In the genomic region with DNA sequence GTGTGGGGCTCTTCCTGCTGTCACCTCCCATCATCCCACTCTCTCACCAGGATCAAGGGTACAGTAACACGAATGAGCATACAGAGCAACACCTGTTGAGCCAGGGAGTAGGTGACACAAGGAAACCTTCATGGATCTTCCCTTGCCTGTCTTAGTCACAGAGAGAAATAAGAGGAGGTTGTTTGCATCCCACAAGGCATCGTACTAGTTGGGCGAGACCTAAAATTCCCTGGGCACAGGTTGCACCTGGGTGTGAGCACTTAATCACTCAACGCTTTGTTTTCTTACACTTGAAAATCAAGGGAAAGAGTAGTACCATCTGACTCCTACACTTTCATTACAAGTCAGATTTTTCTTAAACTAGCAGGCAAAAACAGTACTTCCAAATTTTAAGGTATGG, we compare ENCODE assay signal across 26 cellular contexts. TPM values are rescaled to one million over a fixed set of nuclear protein-coding genes. Genes with fewer than 3 reads are reported as not detected.
DNase-seq lines count a peak whose midpoint lies in the region; ATAC-seq and TF ChIP-seq lines count a peak whose summit lies in the region.
"Had no signal": no experiment of that assay in that cellular context is flagged by ENCODE, and none has a peak within 500 bp of the region (broad histone marks: within the 10 kb centered on the region; RNA-seq: fewer than 3 reads in every experiment).

No MANE protein-coding gene starts in this region.

- H3K27ac ChIP-seq in heart right ventricle: peak overlapping the region in 9 of 10 donors; percentile 11 to 81 (median 40)
- H3K27ac ChIP-seq in cingulate gyrus (ENCODE audit: low read depth, low read length): peak overlapping the region; percentile 63
- peak overlapping the region in 3 of 4 donors; percentile 43 to 62 (median 51) for H3K27ac ChIP-seq in esophagus squamous epithelium
- H3K27ac ChIP-seq in substantia nigra (ENCODE audit: low read depth, low read length, poor library complexity, severe bottlenecking): peak overlapping the region; percentile 33
- peak overlapping the region in 1 of 3 donors; percentile 12 for H3K27ac ChIP-seq in thyroid gland
- H3K27ac ChIP-seq: 22Rv1, KMS-11, PC-9, SJSA1 had no signal

- no peaks in the 10 kb centered on the region for H3K9me3 ChIP-seq in heart right ventricle
- H3K9me3 ChIP-seq in esophagus squamous epithelium: no peaks in the 10 kb centered on the region
- H3K9me3 ChIP-seq in thyroid gland: no peaks in the 10 kb centered on the region
- H3K9me3 ChIP-seq: BE2C, HAP-1, SJSA1 had no signal

- H3K36me3 ChIP-seq in heart right ventricle (peaks cover 0 to 96% (median 33%) of the 10 kb centered on the region in 9 donors), esophagus squamous epithelium (peaks cover 11 to 92% (median 21%) of the 10 kb centered on the region in 3 donors), thyroid gland (peaks cover 22 to 24% of the 10 kb centered on the region in 2 donors)

- H3K27me3 ChIP-seq in heart right ventricle: no peaks in the 10 kb centered on the region
- H3K27me3 ChIP-seq in esophagus squamous epithelium: no peaks in the 10 kb centered on the region
- no peaks in the 10 kb centered on the region for H3K27me3 ChIP-seq in thyroid gland
- H3K27me3 ChIP-seq: BE2C, SJSA1 had no signal

- TF ChIP-seq CTCF in heart right ventricle (IDR thresholded peaks at IDR 0.05) (no peak), esophagus squamous epithelium (IDR thresholded peaks at IDR 0.05) (no peak), thyroid gland (IDR thresholded peaks at IDR 0.05) (no peak)

- ATAC-seq in heart right ventricle: no peak
- no peak for ATAC-seq in Right ventricle myocardium inferior
- ATAC-seq in HG03196 (IDR thresholded peaks at IDR 0.05; ENCODE audit: unreplicated experiment): no peak

- peaks cover 6 to 52% (median 23%) of the 10 kb centered on the region in 9 donors for H3K4me1 ChIP-seq in heart right ventricle
- H3K4me1 ChIP-seq in esophagus squamous epithelium: peaks cover 7 to 28% (median 9%) of the 10 kb centered on the region in 3 donors
- peaks cover 0 to 22% of the 10 kb centered on the region in 2 donors for H3K4me1 ChIP-seq in thyroid gland
- H3K4me1 ChIP-seq: BE2C, HAP-1 had no signal

- TF ChIP-seq POLR2A in esophagus squamous epithelium (IDR thresholded peaks at IDR 0.05) (no peak), thyroid gland (IDR thresholded peaks at IDR 0.05) (no peak)

- intact Hi-C loops in heart right ventricle (cut with DNase I) (no loop called here), Right ventricle myocardium inferior (cut with DNase I) (no loop called here), esophagus squamous epithelium (cut with DNase I) (no loop called here), thyroid gland (cut with DNase I) (no loop called here)

- H3K4me3 ChIP-seq in heart right ventricle (no peak overlapping the region), esophagus squamous epithelium (no peak overlapping the region), thyroid gland (replicated peaks in 1 of 3) (no peak overlapping the region)
- H3K4me3 ChIP-seq: HAP-1, PC-9, SJSA1 had no signal

- WGBS in heart right ventricle, 2 donors: 85 to 89% methylated on average over 4 of the region's 4 CpGs
- WGBS in esophagus squamous epithelium, 2 donors: 87 to 91% methylated on average over 4 of the region's 4 CpGs
- 96 to 97% methylated on average over 4 of the region's 4 CpGs for WGBS in thyroid gland, 2 donors

- DNase-seq in heart right ventricle (no peak), Right ventricle myocardium inferior (ENCODE audit: missing footprints) (no peak), esophagus squamous epithelium (lab: John Stamatoyannopoulos, UW) (no peak), substantia nigra (lab: John Stamatoyannopoulos, UW) (no peak), NCI-H69 (lab: John Stamatoyannopoulos, UW) (no peak), thyroid gland (no peak)
- DNase-seq: BE2C, GOT3, HFFc6, MM.1S, NCI-H2029, NCI-H446 treated with DMSO at 0.1 percent for 48 hours, NCI-H526, PC-9, Right ventricle myocardium superior had no signal

RNA-seq across cellular contexts. Expression of a gene that starts 16.6 kb away (rescaled TPM):
- total RNA-seq in heart right ventricle (10 to 100 TPM; 51.4 to 93.8 (median 64.2) TPM), Right ventricle myocardium inferior (72.7 TPM), esophagus squamous epithelium (10 to 100 TPM; 17.1 to 38.3 (median 32.6) TPM), thyroid gland (10 to 100 TPM; 37.6 to 59.5 (median 44.6) TPM)
- polyA plus RNA-seq in heart right ventricle: 10 to 100 TPM in 1 of 2 donors, 1 to 10 TPM in 1; 9.4 to 11.6 TPM

RNA-seq across cellular contexts. Expression of a gene that starts 27.0 kb away (rescaled TPM):
- total RNA-seq in heart right ventricle: under 1 TPM in 1 of 10 donors, not detected in 9; 0.09 TPM
- not detected for polyA plus RNA-seq in heart right ventricle
- not detected for total RNA-seq in Right ventricle myocardium inferior
- not detected for total RNA-seq in esophagus squamous epithelium
- not detected for total RNA-seq in thyroid gland
- total RNA-seq: Daoy, G401, HFFc6, PC-9, Right ventricle myocardium superior, RPMI7951 had no signal
- polyA plus RNA-seq: CD14-positive monocyte, IgD-negative memory B cell had no signal
